Comparison of ENCODE assay signal across 11 cellular contexts in the genomic region with DNA sequence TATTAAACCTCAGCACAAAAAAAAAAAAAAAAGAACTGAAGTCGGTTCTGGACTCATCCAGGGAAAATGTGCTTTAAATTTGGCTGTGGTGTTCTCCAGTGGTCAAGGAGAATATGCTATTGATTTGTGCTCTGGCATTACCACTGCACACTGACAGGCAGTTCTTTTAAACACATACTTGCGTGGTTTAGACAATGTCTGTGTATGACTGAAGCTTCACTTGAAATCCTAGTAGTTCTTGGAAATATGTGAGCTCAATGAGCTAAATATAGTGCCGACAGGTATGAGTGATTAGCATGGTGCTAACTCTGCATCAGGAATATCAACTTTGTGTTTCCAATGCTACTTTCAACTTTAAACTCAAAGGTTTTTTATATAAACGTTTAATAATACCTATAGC.
"Had no signal": no experiment of that assay in that cellular context is flagged by ENCODE, and none has a peak within 500 bp of the region (broad histone marks: within the 10 kb centered on the region; RNA-seq: fewer than 3 reads in every experiment).

No MANE protein-coding gene starts in this region.

- H3K27ac ChIP-seq: left lung, tibial nerve, vagina had no signal

- H3K9me3 ChIP-seq: gastroesophageal sphincter, left lung, mucosa of descending colon, tibial nerve, vagina had no signal

- H3K4me3 ChIP-seq: gastroesophageal sphincter, left lung, mucosa of descending colon, smooth muscle cell, tibial nerve, vagina had no signal

- H3K27me3 ChIP-seq: gastroesophageal sphincter, left lung, tibial nerve, vagina had no signal

- H3K4me1 ChIP-seq: left lung, tibial nerve, vagina had no signal

- DNase-seq: activated CD4-positive, alpha-beta T cell treated with anti-CD3 and anti-CD28 coated beads for 48 hours; activated effector memory CD4-positive, alpha-beta T cell treated with Interleukin-2 at 50 U/mL for 16 hours; activated T-cell treated with anti-CD3 and anti-CD28 coated beads, Interleukin-2, amount 50 U/mL, for 24 hours; left lung; mucosa of descending colon; naive thymus-derived CD8-positive, alpha-beta T cell; right cardiac atrium had no signal

- H3K4me2 ChIP-seq: smooth muscle cell had no signal

- H3K36me3 ChIP-seq: gastroesophageal sphincter, left lung, tibial nerve, vagina had no signal
